In the genomic region with DNA sequence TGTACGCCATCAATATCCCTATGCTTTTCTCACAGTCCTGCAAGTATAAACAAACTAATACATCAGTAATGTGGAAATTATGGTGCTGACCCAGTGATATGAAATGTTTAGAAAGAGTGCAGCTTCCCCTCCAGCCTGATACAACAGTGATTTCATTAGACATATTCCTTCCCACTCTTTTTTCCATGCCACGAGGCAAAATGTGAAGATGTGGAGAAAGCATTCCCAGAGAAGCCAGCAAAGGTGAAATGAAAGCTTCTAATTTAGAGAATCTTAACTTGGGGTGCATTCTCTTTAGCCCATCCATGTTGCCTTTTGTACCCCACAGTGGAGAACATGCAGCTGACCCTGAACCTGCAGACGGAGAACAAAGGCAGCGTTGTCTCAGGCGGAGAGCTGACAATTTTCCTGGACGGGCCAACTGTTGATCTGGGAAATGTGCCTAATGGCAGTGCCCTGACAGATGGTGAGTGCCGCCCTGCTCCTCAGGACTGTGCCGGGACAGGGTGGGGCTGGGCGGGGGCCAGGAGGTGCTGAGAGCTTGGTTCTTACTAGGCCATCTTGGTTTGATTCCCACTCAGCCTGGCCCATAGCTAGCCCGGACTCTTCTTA, we compare ENCODE assay signal across 12 cellular contexts.
A peak's percentile ranks its signal among the peaks of the same experiment; 100 is the strongest.
DNase-seq lines count a peak whose midpoint lies in the region; ATAC-seq, FAIRE-seq and TF ChIP-seq lines count a peak whose summit lies in the region.
"Had no signal": no experiment of that assay in that cellular context is flagged by ENCODE, and none has a peak within 500 bp of the region (broad histone marks: within the 10 kb centered on the region; RNA-seq: fewer than 3 reads in every experiment).

No MANE protein-coding gene starts in this region.

- peak overlapping the region; percentile 85 for H3K27ac ChIP-seq in colonic mucosa
- H3K27ac ChIP-seq in small intestine (ENCODE audit: low read depth in 1 of 2, low read length in 1 of 2), result peak overlapping the region; percentile 83 to 86
- H3K27ac ChIP-seq in brain microvascular endothelial cell, result no peak overlapping the region
- H3K27ac ChIP-seq: BLaER1, epithelial cell of prostate had no signal

- TF ChIP-seq CTCF in colonic mucosa (IDR thresholded peaks at IDR 0.05), result no peak
- TF ChIP-seq CTCF in brain microvascular endothelial cell (IDR thresholded peaks at IDR 0.05; ENCODE audit: low read depth, low read length, missing control alignments), result no peak

- H3K27me3 ChIP-seq in colonic mucosa (no peaks in the 10 kb centered on the region), small intestine (ENCODE audit: control insufficient read depth in 2 of 2, insufficient read depth in 2 of 2, low read length in 2 of 2) (no peaks in the 10 kb centered on the region), brain microvascular endothelial cell (replicated peaks) (no peaks in the 10 kb centered on the region)
- H3K27me3 ChIP-seq: BLaER1 had no signal

- peak; percentile 83 for ATAC-seq in left colon
- no peak for ATAC-seq in HG03342 (IDR thresholded peaks at IDR 0.05; ENCODE audit: unreplicated experiment)
- ATAC-seq in GM18909 (IDR thresholded peaks at IDR 0.05; ENCODE audit: poor library complexity, unreplicated experiment), result no peak
- ATAC-seq: PC-3 had no signal

- no peaks in the 10 kb centered on the region for H3K4me1 ChIP-seq in colonic mucosa
- peaks cover 4 to 10% of the 10 kb centered on the region in 2 donors for H3K4me1 ChIP-seq in small intestine (ENCODE audit: control insufficient read depth in 2 of 2, insufficient read depth in 1 of 2, low read depth in 1 of 2, low read length in 1 of 2)

- intact Hi-C loops in colonic mucosa (cut with DNase I), result no loop called here
- intact Hi-C loops in left colon (cut with DNase I, micrococcal nuclease), result no loop called here

- DNase-seq in NCI-H1694 treated with DMSO at 0.1 percent for 48 hours (lab: John Stamatoyannopoulos, UW) (peak; percentile 72), colonic mucosa (peak; percentile 89), left colon (peak; percentile 76 to 85), small intestine (peak; percentile 91), H4 (ENCODE audit: low spot score) (no peak), brain microvascular endothelial cell (no peak)
- DNase-seq: activated CD8-positive, alpha-beta memory T cell treated with anti-CD3 and anti-CD28 coated beads for 24 hours; PC-3 had no signal

- H3K4me3 ChIP-seq in colonic mucosa (no peak overlapping the region), small intestine (ENCODE audit: low read depth in 1 of 2, low read length in 2 of 2) (no peak overlapping the region), brain microvascular endothelial cell (ENCODE audit: low read depth, low read length) (no peak overlapping the region)
- H3K4me3 ChIP-seq: BLaER1 had no signal

- in situ Hi-C loops in brain microvascular endothelial cell (cut with HindIII; ENCODE audit: low pct_ligation_motif_present, low sequenced_read_pairs), result no loop called here

- H3K9me3 ChIP-seq in colonic mucosa (no peaks in the 10 kb centered on the region), small intestine (ENCODE audit: control insufficient read depth, low read depth) (no peaks in the 10 kb centered on the region)
- H3K9me3 ChIP-seq: BLaER1 had no signal

- H3K9ac ChIP-seq in colonic mucosa (ENCODE audit: low read depth in 2 of 2, low read length in 2 of 2), result peak overlapping the region in 1 of 2 donors; percentile 84
- H3K9ac ChIP-seq: BLaER1 had no signal

- H3K36me3 ChIP-seq in colonic mucosa (no peaks in the 10 kb centered on the region), small intestine (ENCODE audit: control insufficient read depth in 2 of 2, insufficient read depth in 2 of 2, low read length in 2 of 2) (peaks cover 4 to 6% of the 10 kb centered on the region in 2 donors), brain microvascular endothelial cell (replicated peaks) (no peaks in the 10 kb centered on the region)

- FAIRE-seq in small intestine (lab: Jason Lieb, UNC), result no peak

- WGBS in small intestine, 3 donors, result 16 to 51% (median 35%) methylated on average over 10 of the region's 10 CpGs

Comparison
In these comparisons a context has a peak if more than half of its experiments do, and no peak if none do; other contexts are left out.
1. DNase-seq: peak in NCI-H1694 treated with DMSO at 0.1 percent for 48 hours (single experiment), colonic mucosa (single experiment), left colon (2 of 2) and small intestine (single experiment); none in H4 (single experiment) and brain microvascular endothelial cell (single experiment).